Comparison of ENCODE assay signal across 8 cellular contexts in genomic region chr16:18401159-18401558, GRCh38.
DNase-seq lines count a peak whose midpoint lies in the region; ATAC-seq and TF ChIP-seq lines count a peak whose summit lies in the region.
"Not testable (repeated sequence)": the region's sequence is repeated elsewhere in the genome, so short reads cannot be mapped to it uniquely, and the experiment has no call there.

No MANE protein-coding gene starts in this region.

- H3K36me3 ChIP-seq in ectodermal cell (ENCODE audit: control insufficient read depth, insufficient read depth, low read length); ovary: not testable (repeated sequence)

- not testable (repeated sequence) for H3K4me1 ChIP-seq in ectodermal cell (ENCODE audit: control insufficient read depth, insufficient read depth, low read length); ovary (ENCODE audit: insufficient read depth)

- H3K9me3 ChIP-seq in ectodermal cell (ENCODE audit: control insufficient read depth, low read length); ovary: not testable (repeated sequence)

- not testable (repeated sequence) for H3K9me3 Mint-ChIP-seq in activated CD4-positive, alpha-beta T cell treated with anti-CD3 and anti-CD28 coated beads, Interleukin-2, amount 10 ng/mL, durations not matched to agents 7 days and 5 days; activated naive CD4-positive, alpha-beta T cell treated with anti-CD3 and anti-CD28 coated beads, Interleukin-2, amount 50 U/mL, for 72 hours; immature natural killer cell; stimulated activated effector memory CD8-positive, alpha-beta T cell treated with anti-CD3 and anti-CD28 coated beads, Interleukin-12 subunit alpha, Interleukin-12 subunit beta, amount 100 ng/mL, for 72 hours

- ATAC-seq in activated naive CD4-positive, alpha-beta T cell treated with anti-CD3 and anti-CD28 coated beads, Interleukin-2, amount 50 U/mL, for 72 hours; stimulated activated effector memory CD8-positive, alpha-beta T cell treated with anti-CD3 and anti-CD28 coated beads, Interleukin-12 subunit alpha, Interleukin-12 subunit beta, amount 100 ng/mL, for 72 hours: not testable (repeated sequence)

- H3K36me3 Mint-ChIP-seq in activated CD4-positive, alpha-beta T cell treated with anti-CD3 and anti-CD28 coated beads, Interleukin-2, amount 10 ng/mL, durations not matched to agents 7 days and 5 days (ENCODE audit: low read depth); activated naive CD4-positive, alpha-beta T cell treated with anti-CD3 and anti-CD28 coated beads, Interleukin-2, amount 50 U/mL, for 72 hours; immature natural killer cell; stimulated activated effector memory CD8-positive, alpha-beta T cell treated with anti-CD3 and anti-CD28 coated beads, Interleukin-12 subunit alpha, Interleukin-12 subunit beta, amount 100 ng/mL, for 72 hours: not testable (repeated sequence)

- H3K27me3 ChIP-seq in HL-60 (ENCODE audit: insufficient read depth, poor library complexity, severe bottlenecking); ectodermal cell (ENCODE audit: control insufficient read depth, insufficient read depth, low read length, poor library complexity, severe bottlenecking); ovary: not testable (repeated sequence)

- not testable (repeated sequence) for TF ChIP-seq CTCF in AG10803 (conservative IDR thresholded peaks at IDR 0.05; ENCODE audit: low read length); HL-60 (IDR thresholded peaks at IDR 0.05; ENCODE audit: insufficient read depth, low read length); ovary (IDR thresholded peaks at IDR 0.05)

- TF ChIP-seq EP300 in ovary (IDR thresholded peaks at IDR 0.05), result not testable (repeated sequence)

- not testable (repeated sequence) for H3K27ac Mint-ChIP-seq in activated CD4-positive, alpha-beta T cell treated with anti-CD3 and anti-CD28 coated beads, Interleukin-2, amount 10 ng/mL, durations not matched to agents 7 days and 5 days; activated naive CD4-positive, alpha-beta T cell treated with anti-CD3 and anti-CD28 coated beads, Interleukin-2, amount 50 U/mL, for 72 hours; immature natural killer cell; stimulated activated effector memory CD8-positive, alpha-beta T cell treated with anti-CD3 and anti-CD28 coated beads, Interleukin-12 subunit alpha, Interleukin-12 subunit beta, amount 100 ng/mL, for 72 hours

- CTCF ChIA-PET in activated CD4-positive, alpha-beta T cell treated with anti-CD3 and anti-CD28 coated beads, Interleukin-2, amount 10 ng/mL, durations not matched to agents 7 days and 5 days (lab: Charles Lee), result not testable (repeated sequence)

- not testable (repeated sequence) for H3K27me3 Mint-ChIP-seq in activated CD4-positive, alpha-beta T cell treated with anti-CD3 and anti-CD28 coated beads, Interleukin-2, amount 10 ng/mL, durations not matched to agents 7 days and 5 days; immature natural killer cell (ENCODE audit: low read depth in 3 of 3)

- not testable (repeated sequence) for H3K4me1 Mint-ChIP-seq in activated CD4-positive, alpha-beta T cell treated with anti-CD3 and anti-CD28 coated beads, Interleukin-2, amount 10 ng/mL, durations not matched to agents 7 days and 5 days; immature natural killer cell; stimulated activated effector memory CD8-positive, alpha-beta T cell treated with anti-CD3 and anti-CD28 coated beads, Interleukin-12 subunit alpha, Interleukin-12 subunit beta, amount 100 ng/mL, for 72 hours

- H3K27ac ChIP-seq in HL-60 (replicated peaks); ectodermal cell (ENCODE audit: insufficient read depth, low read depth, low read length, poor library complexity, severe bottlenecking); ovary: not testable (repeated sequence)

- DNase-seq in AG10803 (ENCODE audit: low read depth); HL-60 (ENCODE audit: low read depth in 1 of 2, low spot score in 1 of 2): not testable (repeated sequence)
- DNase-seq in activated CD4-positive, alpha-beta T cell treated with anti-CD3 and anti-CD28 coated beads, Interleukin-2, amount 10 ng/mL, durations not matched to agents 7 days and 5 days, result peak; percentile 6
- peak; percentile 7 to 55 for DNase-seq in activated naive CD4-positive, alpha-beta T cell treated with anti-CD3 and anti-CD28 coated beads, Interleukin-2, amount 50 U/mL, for 72 hours (ENCODE audit: low spot score in 2 of 2)
- DNase-seq in immature natural killer cell (peak; percentile 23 to 30 (median 24)), ovary (peak; percentile 24 to 71 (median 51))
- peak; percentile 17 to 59 for DNase-seq in stimulated activated effector memory CD8-positive, alpha-beta T cell treated with anti-CD3 and anti-CD28 coated beads, Interleukin-12 subunit alpha, Interleukin-12 subunit beta, amount 100 ng/mL, for 72 hours (ENCODE audit: low spot score in 2 of 2)

- POLR2A ChIA-PET in activated CD4-positive, alpha-beta T cell treated with anti-CD3 and anti-CD28 coated beads, Interleukin-2, amount 10 ng/mL, durations not matched to agents 7 days and 5 days (lab: Charles Lee), result not testable (repeated sequence)

- intact Hi-C loops in ovary (cut with DNase I), result not testable (repeated sequence)

- not testable (repeated sequence) for TF ChIP-seq POLR2A in ovary (IDR thresholded peaks at IDR 0.05)

- peak overlapping the region; percentile 45 for H3K4me3 ChIP-seq in AG10803 (ENCODE audit: low read length)
- peak overlapping the region; percentile 40 for H3K4me3 ChIP-seq in HL-60 (replicated peaks; ENCODE audit: insufficient read depth, low read length)
- H3K4me3 ChIP-seq in ectodermal cell (ENCODE audit: insufficient read depth, low read depth, low read length), result peak overlapping the region; percentile 20
- H3K4me3 ChIP-seq in ovary, result peak overlapping the region; percentile 53

- peak overlapping the region; percentile 64 for H3K4me3 Mint-ChIP-seq in activated CD4-positive, alpha-beta T cell treated with anti-CD3 and anti-CD28 coated beads, Interleukin-2, amount 10 ng/mL, durations not matched to agents 7 days and 5 days
- peak overlapping the region in 1 of 5 donors; percentile 55 for H3K4me3 Mint-ChIP-seq in immature natural killer cell
- H3K4me3 Mint-ChIP-seq in stimulated activated effector memory CD8-positive, alpha-beta T cell treated with anti-CD3 and anti-CD28 coated beads, Interleukin-12 subunit alpha, Interleukin-12 subunit beta, amount 100 ng/mL, for 72 hours, result peak overlapping the region; percentile 56

- 0% methylated on average over 11 to 12 of the region's 38 CpGs for WGBS in ectodermal cell, 2 experiments
- WGBS in ovary, 3 donors, result 0% methylated on average over 18 of the region's 38 CpGs; no CpG with 5 or more reads in 2 of the 3 donors
